In genomic region chr10:114724707-114725106, GRCh38 we compare ENCODE assay signal across 15 cellular contexts.
DNase-seq lines count a peak whose midpoint lies in the region; ATAC-seq and TF ChIP-seq lines count a peak whose summit lies in the region.
"Had no signal": no experiment of that assay in that cellular context is flagged by ENCODE, and none has a peak within 500 bp of the region (broad histone marks: within the 10 kb centered on the region; RNA-seq: fewer than 3 reads in every experiment).

No MANE protein-coding gene starts in this region.

- 79% methylated on average over 3 of the region's 3 CpGs for WGBS in SK-N-SH (ENCODE audit: low lambda C conversion rate)
- no CpG with 5 or more reads among the region's 3 CpGs for WGBS in neuronal stem cell (ENCODE audit: extremely low coverage in 2 of 2, insufficient read length in 2 of 2, insufficient replicate concordance in 1 of 2), 2 donors

- no peak overlapping the region for H2BK15ac ChIP-seq in neuronal stem cell (ENCODE audit: low read length)

- no peak overlapping the region for H2AK5ac ChIP-seq in neuronal stem cell (ENCODE audit: low read depth, low read length)

- H3K27ac ChIP-seq in breast epithelium (peak overlapping the region; percentile 68 to 84), PC-9 (peak overlapping the region; percentile 68), SK-N-SH (ENCODE audit: low read depth in 2 of 2, low read length in 1 of 2) (no peak overlapping the region), neuronal stem cell (replicated peaks; ENCODE audit: low read length) (no peak overlapping the region)
- H3K27ac ChIP-seq: 22Rv1; BLaER1 treated with 17β-estradiol and CSF1 and Interleukin-3, amounts not matched to agents 10 nM and 100 nM; HL-60 had no signal

- peaks cover 39% of the 10 kb centered on the region for H3K4me1 Mint-ChIP-seq in MCF 10A (ENCODE audit: insufficient read depth, unreplicated experiment)

- H3K27ac Mint-ChIP-seq in MCF 10A (ENCODE audit: low read depth, unreplicated experiment): no peak overlapping the region
- H3K27ac Mint-ChIP-seq: CD8-positive, alpha-beta T cell had no signal

- no peak overlapping the region for H4K8ac ChIP-seq in neuronal stem cell (ENCODE audit: low read depth, low read length)

- H3K4me2 ChIP-seq in PC-9 (peak overlapping the region; percentile 66), SK-N-SH (no peak overlapping the region), neuronal stem cell (ENCODE audit: insufficient read depth, low read length, poor library complexity, severe bottlenecking) (no peak overlapping the region)
- H3K4me2 ChIP-seq: BLaER1 treated with 17β-estradiol and CSF1 and Interleukin-3, amounts not matched to agents 10 nM and 100 nM had no signal

- no peaks in the 10 kb centered on the region for H3K36me3 ChIP-seq in breast epithelium
- no peaks in the 10 kb centered on the region for H3K36me3 ChIP-seq in PC-9 (ENCODE audit: low read depth)
- H3K36me3 ChIP-seq in SK-N-SH (replicated peaks in 1 of 2; ENCODE audit: control insufficient read depth in 1 of 2, insufficient read depth in 2 of 2, low read length in 1 of 2): peaks cover 0 to 5% of the 10 kb centered on the region in 2 experiments
- H3K36me3 ChIP-seq in neuronal stem cell (replicated peaks in 1 of 2; ENCODE audit: control insufficient read depth in 2 of 2, insufficient read depth in 2 of 2, low read length in 2 of 2): no peaks in the 10 kb centered on the region
- H3K36me3 ChIP-seq: BLaER1 treated with 17β-estradiol and CSF1 and Interleukin-3, amounts not matched to agents 10 nM and 100 nM; HAP-1 had no signal

- no peaks in the 10 kb centered on the region for H3K27me3 Mint-ChIP-seq in MCF 10A (ENCODE audit: insufficient read depth, unreplicated experiment)

- H2BK12ac ChIP-seq in neuronal stem cell (ENCODE audit: low read length): no peak overlapping the region

- H3K14ac ChIP-seq in neuronal stem cell (ENCODE audit: low read length): no peak overlapping the region

- no peak for TF ChIP-seq RAD21 in SK-N-SH (IDR thresholded peaks at IDR 0.05; ENCODE audit: low read length)

- intact Hi-C loops in breast epithelium (cut with DNase I; ENCODE audit: low total_unique reads): no loop called here
- intact Hi-C loops in MCF 10A (cut with micrococcal nuclease): no loop called here
- intact Hi-C loops in PC-9 (cut with micrococcal nuclease; ENCODE audit: unreplicated experiment): no loop called here

- H3K9me3 ChIP-seq in breast epithelium (no peaks in the 10 kb centered on the region), PC-9 (ENCODE audit: insufficient read depth, low read depth) (no peaks in the 10 kb centered on the region), SK-N-SH (no peaks in the 10 kb centered on the region), neuronal stem cell (replicated peaks in 1 of 2; ENCODE audit: control insufficient read depth in 2 of 2, insufficient read depth in 1 of 2, low read depth in 1 of 2, low read length in 2 of 2) (no peaks in the 10 kb centered on the region)
- H3K9me3 ChIP-seq: BLaER1 treated with 17β-estradiol and CSF1 and Interleukin-3, amounts not matched to agents 10 nM and 100 nM; HAP-1 had no signal

- H2AFZ ChIP-seq in PC-9 (no peak overlapping the region), SK-N-SH (ENCODE audit: low read depth) (no peak overlapping the region), neuronal stem cell (ENCODE audit: low read length) (no peak overlapping the region)

- no peaks in the 10 kb centered on the region for H3K36me3 Mint-ChIP-seq in MCF 10A (ENCODE audit: insufficient read depth, unreplicated experiment)
- H3K36me3 Mint-ChIP-seq: CD8-positive, alpha-beta T cell had no signal

- POLR2A ChIA-PET in MCF 10A (lab: Yijun Ruan, JAX): interaction anchor here (0.6 to 6.3 kb wide), 17 partner anchors 9 to 550 kb away, joined by 3 to 61 read pairs (median 4); partner anchors contain the start of genes CCDC186 and FHIP2A
- POLR2A ChIA-PET in PC-9 (lab: Charles Lee; ENCODE audit: unreplicated experiment): interaction anchor here (0.6 kb wide), 1 partner anchor 12 kb away, joined by 3 read pairs; no protein-coding TSS in a partner anchor
- POLR2A ChIA-PET in SK-N-SH (lab: Yijun Ruan, JAX): no interaction called here

- H4K91ac ChIP-seq in neuronal stem cell (ENCODE audit: low read depth, low read length, poor library complexity): no peak overlapping the region

- no peak overlapping the region for H3K4ac ChIP-seq in neuronal stem cell (ENCODE audit: low read length)

- H3K27me3 ChIP-seq in breast epithelium (no peaks in the 10 kb centered on the region), PC-9 (ENCODE audit: insufficient read depth, low read depth) (no peaks in the 10 kb centered on the region), SK-N-SH (ENCODE audit: insufficient read depth) (no peaks in the 10 kb centered on the region), neuronal stem cell (ENCODE audit: control insufficient read depth in 3 of 3, insufficient read depth in 3 of 3, low read depth in 1 of 3, low read length in 3 of 3) (peaks cover 0 to 14% (median 0%) of the 10 kb centered on the region in 3 experiments)
- H3K27me3 ChIP-seq: BLaER1 treated with 17β-estradiol and CSF1 and Interleukin-3, amounts not matched to agents 10 nM and 100 nM had no signal

- no peak overlapping the region for H3K4me3 Mint-ChIP-seq in MCF 10A (ENCODE audit: unreplicated experiment)
- H3K4me3 Mint-ChIP-seq: CD8-positive, alpha-beta T cell had no signal

- no peak for TF ChIP-seq POLR2A in breast epithelium (IDR thresholded peaks at IDR 0.05)

- H4K20me1 ChIP-seq in PC-9 (ENCODE audit: insufficient read depth): no peaks in the 10 kb centered on the region
- no peaks in the 10 kb centered on the region for H4K20me1 ChIP-seq in SK-N-SH (ENCODE audit: insufficient read depth)
- H4K20me1 ChIP-seq: BLaER1 treated with 17β-estradiol and CSF1 and Interleukin-3, amounts not matched to agents 10 nM and 100 nM had no signal

- BruUV-seq in MCF 10A (replicated peaks; lab: Mats Ljungman, UMichigan): no TSS peak
- no TSS peak for BruUV-seq in PC-9 (replicated peaks; lab: Mats Ljungman, UMichigan)

- no peak for DNase-seq in breast epithelium (ENCODE audit: low spot score in 2 of 2)
- no peak for DNase-seq in MCF 10A (ENCODE audit: unreplicated experiment)
- DNase-seq in PC-9: no peak
- peak; percentile 26 for DNase-seq in SK-N-SH
- no peak for DNase-seq in neuronal stem cell (ENCODE audit: low spot score)
- DNase-seq: Calu3; CD8-positive, alpha-beta T cell; DMS79 treated with DMSO at 0.1 percent for 48 hours; GF-D8 had no signal

- no peak overlapping the region for H3K9ac ChIP-seq in SK-N-SH
- no peak overlapping the region for H3K9ac ChIP-seq in neuronal stem cell (ENCODE audit: low read depth, low read length, poor library complexity)
- H3K9ac ChIP-seq: BLaER1 treated with 17β-estradiol and CSF1 and Interleukin-3, amounts not matched to agents 10 nM and 100 nM had no signal

- TF ChIP-seq EP300 in SK-N-SH (IDR thresholded peaks at IDR 0.05; ENCODE audit: borderline replicate concordance in 1 of 2, low read depth in 1 of 2, low read length in 1 of 2): peak in 1 of 2 experiments; percentile 86; a peak in 2 of 4 replicates

- no peaks in the 10 kb centered on the region for H3K79me1 ChIP-seq in neuronal stem cell (ENCODE audit: low read depth, low read length)

- H3K9me3 Mint-ChIP-seq in MCF 10A (ENCODE audit: unreplicated experiment): no peaks in the 10 kb centered on the region

- TF ChIP-seq CTCF in breast epithelium (IDR thresholded peaks at IDR 0.05) (no peak), MCF 10A (IDR thresholded peaks at IDR 0.05; ENCODE audit: unreplicated experiment) (no peak), PC-9 (conservative IDR thresholded peaks at IDR 0.05) (no peak), SK-N-SH (IDR thresholded peaks at IDR 0.05) (no peak)

- H3K18ac ChIP-seq in neuronal stem cell (ENCODE audit: low read length): peak overlapping the region; percentile 62

- H3K4me3 ChIP-seq in breast epithelium (no peak overlapping the region), PC-9 (no peak overlapping the region), SK-N-SH (ENCODE audit: low read depth in 2 of 2, low read length in 1 of 2) (no peak overlapping the region), neuronal stem cell (ENCODE audit: low read length in 2 of 2) (no peak overlapping the region)
- H3K4me3 ChIP-seq: BLaER1 treated with 17β-estradiol and CSF1 and Interleukin-3, amounts not matched to agents 10 nM and 100 nM; HAP-1 had no signal

- CTCF ChIA-PET in MCF 10A (lab: Yijun Ruan, JAX): interaction anchor here (0.8 to 2.1 kb wide), 3 partner anchors 9 to 20 kb away, joined by 3 to 9 read pairs (median 3); no protein-coding TSS in a partner anchor
- CTCF ChIA-PET in PC-9 (lab: Charles Lee): no interaction called here
- CTCF ChIA-PET in SK-N-SH (lab: Yijun Ruan, JAX): interaction anchor here (0.7 to 2.2 kb wide), 3 partner anchors 12 to 174 kb away, joined by 3 to 6 read pairs (median 3); no protein-coding TSS in a partner anchor

- no peak overlapping the region for H3K23ac ChIP-seq in neuronal stem cell (ENCODE audit: low read depth, low read length, poor library complexity)

- H3K79me2 ChIP-seq in PC-9 (ENCODE audit: low read depth) (no peaks in the 10 kb centered on the region), SK-N-SH (ENCODE audit: insufficient read depth) (no peaks in the 10 kb centered on the region)

- ATAC-seq in HG02938 (IDR thresholded peaks at IDR 0.05; ENCODE audit: unreplicated experiment) (no peak), GM21390 (IDR thresholded peaks at IDR 0.05; ENCODE audit: unreplicated experiment) (no peak)
- ATAC-seq: CD8-positive, alpha-beta T cell had no signal

- H3K4me1 ChIP-seq in breast epithelium (peaks cover 0 to 9% of the 10 kb centered on the region in 2 donors), PC-9 (replicated peaks; ENCODE audit: insufficient read depth) (peaks cover 45% of the 10 kb centered on the region), SK-N-SH (ENCODE audit: control insufficient read depth in 1 of 2, insufficient read depth in 2 of 2, low read depth in 1 of 2, low read length in 1 of 2) (peaks cover 0 to 20% of the 10 kb centered on the region in 2 experiments; a peak in 2 of 4 replicates), neuronal stem cell (ENCODE audit: control insufficient read depth in 2 of 2, insufficient read depth in 1 of 2, low read depth in 1 of 2, low read length in 2 of 2) (no peaks in the 10 kb centered on the region)
- H3K4me1 ChIP-seq: BLaER1 treated with 17β-estradiol and CSF1 and Interleukin-3, amounts not matched to agents 10 nM and 100 nM; HAP-1 had no signal

- no peak overlapping the region for H2BK120ac ChIP-seq in neuronal stem cell (ENCODE audit: low read depth, low read length)

- H2BK5ac ChIP-seq in neuronal stem cell (ENCODE audit: low read length): no peak overlapping the region

- H3K9me2 ChIP-seq in PC-9 (ENCODE audit: insufficient read depth) (no peaks in the 10 kb centered on the region), SK-N-SH (no peaks in the 10 kb centered on the region)

- H3F3A ChIP-seq in PC-9 (ENCODE audit: insufficient read depth, low read depth): peaks cover 14% of the 10 kb centered on the region
- no peaks in the 10 kb centered on the region for H3F3A ChIP-seq in SK-N-SH (replicated peaks; ENCODE audit: insufficient read depth)

TF ChIP-seq in SK-N-SH, 30 proteins besides CTCF, POLR2A, EP300 and RAD21 (continues in another document):
- TF ChIP-seq TCF12 (IDR thresholded peaks at IDR 0.05) (0 out of 2 replicates have a peak, but pooled peaks have one; percentile 22), CHD2 (IDR thresholded peaks at IDR 0.05; ENCODE audit: low read length, partially characterized antibody) (peak; percentile 54), RCOR1 (IDR thresholded peaks at IDR 0.05; ENCODE audit: low read length) (peak; percentile 78)

Comparison
In these comparisons a context has a peak if more than half of its experiments do, and no peak if none do; other contexts are left out.
1. H3K27ac ChIP-seq: peak in breast epithelium (2 of 2) and PC-9 (single experiment); none in SK-N-SH (0 of 2) and neuronal stem cell (single experiment).